Comparison of ENCODE assay signal across 19 cellular contexts in genomic region chr2:131488306-131489205, GRCh38. TPM values are rescaled to one million over a fixed set of nuclear protein-coding genes. Genes with fewer than 3 reads are reported as not detected.
DNase-seq lines count a peak whose midpoint lies in the region; ATAC-seq and TF ChIP-seq lines count a peak whose summit lies in the region.
"Had no signal": no experiment of that assay in that cellular context is flagged by ENCODE, and none has a peak within 500 bp of the region (broad histone marks: within the 10 kb centered on the region; RNA-seq: fewer than 3 reads in every experiment).

No MANE protein-coding gene starts in this region.

- no peak overlapping the region for H3K4me3 ChIP-seq in SK-N-SH (ENCODE audit: low read depth in 2 of 2, low read length in 1 of 2)
- no peak overlapping the region for H3K4me3 ChIP-seq in BLaER1
- H3K4me3 ChIP-seq: esophagus muscularis mucosa, stomach had no signal

- no peak overlapping the region; a peak in 1 of 4 replicates for H3K27ac ChIP-seq in SK-N-SH (ENCODE audit: low read depth in 2 of 2, low read length in 1 of 2)
- H3K27ac ChIP-seq in BLaER1 = peak overlapping the region; percentile 51
- H3K27ac ChIP-seq: C4-2B, esophagus muscularis mucosa, stomach had no signal

- H3K36me3 ChIP-seq in SK-N-SH (replicated peaks in 1 of 2; ENCODE audit: control insufficient read depth in 1 of 2, insufficient read depth in 2 of 2, low read length in 1 of 2) (no peaks in the 10 kb centered on the region), BLaER1 (peaks cover 42% of the 10 kb centered on the region)

- POLR2A ChIA-PET in SK-N-SH (lab: Yijun Ruan, JAX) = interaction anchor here (0.7 kb wide), 1 partner anchor 1304 kb away, joined by 3 read pairs; no protein-coding TSS in a partner anchor

- peaks cover 22% of the 10 kb centered on the region for H3K79me2 ChIP-seq in SK-N-SH (ENCODE audit: insufficient read depth)

- H2AFZ ChIP-seq in SK-N-SH (ENCODE audit: low read depth) = no peak overlapping the region

- CTCF ChIA-PET in SK-N-SH (lab: Yijun Ruan, JAX) = interaction anchor here (1.4 kb wide), 1 partner anchor 75 kb away, joined by 3 read pairs; no protein-coding TSS in a partner anchor

- peaks cover 22 to 26% of the 10 kb centered on the region in 2 donors for H3K4me1 Mint-ChIP-seq in effector memory CD8-positive, alpha-beta T cell (ENCODE audit: low read depth in 2 of 2)

- H3K9me2 ChIP-seq in SK-N-SH = no peaks in the 10 kb centered on the region

- H3K9me3 ChIP-seq in SK-N-SH = no peaks in the 10 kb centered on the region
- H3K9me3 ChIP-seq in BLaER1 = no peaks in the 10 kb centered on the region
- H3K9me3 ChIP-seq: esophagus muscularis mucosa, stomach had no signal

- 82% methylated on average over 10 of the region's 14 CpGs for WGBS in SK-N-SH (ENCODE audit: low lambda C conversion rate)

- H3K4me1 ChIP-seq in SK-N-SH (ENCODE audit: control insufficient read depth in 1 of 2, insufficient read depth in 2 of 2, low read depth in 1 of 2, low read length in 1 of 2) = peaks cover 0 to 11% of the 10 kb centered on the region in 2 experiments; a peak in 1 of 4 replicates
- H3K4me1 ChIP-seq in BLaER1 = peaks cover 51% of the 10 kb centered on the region

- H3K36me3 Mint-ChIP-seq in effector memory CD8-positive, alpha-beta T cell (ENCODE audit: insufficient read depth) = peaks cover 27% of the 10 kb centered on the region

- no peak overlapping the region for H3K4me2 ChIP-seq in SK-N-SH
- peak overlapping the region; percentile 87 for H3K4me2 ChIP-seq in BLaER1

- H4K20me1 ChIP-seq in SK-N-SH (ENCODE audit: insufficient read depth) (no peaks in the 10 kb centered on the region), BLaER1 (peaks cover 74% of the 10 kb centered on the region)

- no peak for TF ChIP-seq RAD21 in SK-N-SH (IDR thresholded peaks at IDR 0.05; ENCODE audit: low read length)

- DNase-seq in SK-N-SH = no peak
- DNase-seq in NCI-H524 (lab: John Stamatoyannopoulos, UW) = peak; percentile 66 to 96
- no peak for DNase-seq in effector memory CD8-positive, alpha-beta T cell
- no peak for DNase-seq in cortex of kidney (lab: John Stamatoyannopoulos, UW)
- DNase-seq in SIG-M5 (lab: John Stamatoyannopoulos, UW) = no peak
- DNase-seq: 8988T; head of caudate nucleus; IMR-90; NCI-H1048; SHP77; stimulated activated CD4-positive, alpha-beta T cell treated with anti-CD3 and anti-CD28 coated beads, Interleukin-12 subunit alpha, Interleukin-12 subunit beta, amount 100 ng/mL, for 4 hours; stomach; T-helper 9 cell had no signal

- H3K27me3 ChIP-seq in SK-N-SH (ENCODE audit: insufficient read depth) = no peaks in the 10 kb centered on the region
- H3K27me3 ChIP-seq in BLaER1 = no peaks in the 10 kb centered on the region
- H3K27me3 ChIP-seq: esophagus muscularis mucosa, stomach had no signal

- H3F3A ChIP-seq in SK-N-SH (replicated peaks; ENCODE audit: insufficient read depth) = no peaks in the 10 kb centered on the region

- H3K9ac ChIP-seq in SK-N-SH (no peak overlapping the region), BLaER1 (0 out of 2 replicates have a peak overlapping the region, but pooled peaks have one; percentile 18)

- no peak overlapping the region for H3K4me3 Mint-ChIP-seq in effector memory CD8-positive, alpha-beta T cell

- H3K9me3 Mint-ChIP-seq in effector memory CD8-positive, alpha-beta T cell = no peaks in the 10 kb centered on the region

- H3K27ac Mint-ChIP-seq in effector memory CD8-positive, alpha-beta T cell = peak overlapping the region; percentile 57 to 87

- no peak for TF ChIP-seq CTCF in SK-N-SH (IDR thresholded peaks at IDR 0.05)

- TF ChIP-seq EP300 in SK-N-SH (IDR thresholded peaks at IDR 0.05; ENCODE audit: borderline replicate concordance in 1 of 2, low read depth in 1 of 2, low read length in 1 of 2) = no peak

- no peaks in the 10 kb centered on the region for H3K27me3 Mint-ChIP-seq in effector memory CD8-positive, alpha-beta T cell

- ATAC-seq in SK-N-SH treated with all-trans-retinoic acid at 6 μM for 48 hours = no peak
- no peak for ATAC-seq in effector memory CD8-positive, alpha-beta T cell (replicated peaks)
- ATAC-seq in HG02678 (IDR thresholded peaks at IDR 0.05; ENCODE audit: unreplicated experiment) = no peak

TF ChIP-seq in SK-N-SH, 30 proteins besides CTCF, POLR2A, EP300 and RAD21:
- TF ChIP-seq REST (IDR thresholded peaks at IDR 0.05; ENCODE audit: low read depth, low read length) (0 out of 2 replicates have a peak, but pooled peaks have one; percentile 33), TCF12 (IDR thresholded peaks at IDR 0.05) (no peak)

TF ChIP-seq in SK-N-SH treated with all-trans-retinoic acid at 6 μM for 48 hours, 23 proteins besides CTCF, POLR2A, EP300 and RAD21:
- TF ChIP-seq ESRRG (CRISPR knock-in tag; IDR thresholded peaks at IDR 0.05) = no peak
- no peak for TF ChIP-seq ZFP30 (CRISPR knock-in tag; IDR thresholded peaks at IDR 0.05)
- TF ChIP-seq BACH2 (CRISPR knock-in tag; IDR thresholded peaks at IDR 0.05; ENCODE audit: borderline replicate concordance) = no peak
- TF ChIP-seq RARB (CRISPR knock-in tag; IDR thresholded peaks at IDR 0.05) = no peak
- no peak for TF ChIP-seq ISL1 (CRISPR knock-in tag; IDR thresholded peaks at IDR 0.05)
- TF ChIP-seq PATZ1 (CRISPR knock-in tag; IDR thresholded peaks at IDR 0.05; ENCODE audit: borderline replicate concordance) = no peak
- TF ChIP-seq ZNF565 (CRISPR knock-in tag; conservative IDR thresholded peaks at IDR 0.05; ENCODE audit: low read depth) = no peak
- no peak for TF ChIP-seq TSHZ2 (CRISPR knock-in tag; IDR thresholded peaks at IDR 0.05)

RNA-seq across cellular contexts. Expression of gene MZT2A, which starts 3.6 kb away (rescaled TPM):
- 48.0 and 61.9 TPM in 2 replicates for polyA plus RNA-seq in SK-N-SH (2012; rRNA removed)
- 58.0 and 60.3 TPM in 2 replicates for polyA plus RNA-seq in SK-N-SH (2012; cell fraction: cytosol; rRNA removed)
- polyA plus RNA-seq in SK-N-SH (2012; cell fraction: nucleus; rRNA removed) = 20.2 and 24.6 TPM in 2 replicates

RNA-seq across cellular contexts. Expression of gene TUBA3D, which starts 12.6 kb away (rescaled TPM):
- polyA plus RNA-seq in SK-N-SH (2012; rRNA removed) = not detected in 2 replicates
- not detected in 2 replicates for polyA plus RNA-seq in SK-N-SH (2012; cell fraction: cytosol; rRNA removed)
- polyA plus RNA-seq in SK-N-SH (2012; cell fraction: nucleus; rRNA removed) = not detected in 2 replicates
- polyA plus RNA-seq: IMR-90, neural cell had no signal

RNA-seq across cellular contexts. Expression of gene CCDC74A, which starts 39.1 kb away (rescaled TPM):
- 16.6 and 21.3 TPM in 2 replicates for polyA plus RNA-seq in SK-N-SH (2012; rRNA removed)
- polyA plus RNA-seq in SK-N-SH (2012; cell fraction: cytosol; rRNA removed) = 9.8 and 12.4 TPM in 2 replicates
- 71.8 and 105 TPM in 2 replicates for polyA plus RNA-seq in SK-N-SH (2012; cell fraction: nucleus; rRNA removed)

Comparison
In these comparisons a context has a peak if more than half of its experiments do, and no peak if none do; other contexts are left out.
1. DNase-seq: peak in NCI-H524 (2 of 2); none in SK-N-SH (single experiment), effector memory CD8-positive, alpha-beta T cell (0 of 3), cortex of kidney (single experiment) and SIG-M5 (single experiment).